ENCODE assay signal across 10 cellular contexts in the genomic region with DNA sequence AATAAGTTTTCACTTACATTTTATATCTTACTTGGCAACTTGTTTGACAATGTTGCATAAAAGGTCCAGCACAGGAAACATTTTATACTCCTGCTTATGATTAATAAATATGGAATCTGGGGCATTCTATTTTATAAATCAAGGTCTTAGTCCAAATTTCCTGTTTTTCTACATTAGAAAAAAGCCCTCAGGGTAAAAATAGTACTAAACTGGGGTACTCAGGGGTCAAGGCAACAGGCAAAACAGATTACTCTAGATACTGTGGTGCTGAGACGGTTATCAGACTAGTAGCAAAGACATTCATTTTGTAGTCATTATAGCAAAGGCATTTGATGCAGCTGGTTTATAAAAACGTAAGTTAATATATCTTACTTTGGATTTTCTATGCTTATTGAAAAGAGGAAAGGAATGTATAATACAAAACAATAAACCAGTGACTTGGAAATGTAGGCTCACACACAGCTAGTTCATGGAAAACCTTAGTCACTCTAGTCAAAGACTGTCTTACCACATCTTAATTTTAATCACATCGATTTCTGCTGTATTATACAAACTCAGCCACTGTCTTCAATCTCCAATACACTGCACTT. TPM values are rescaled to one million over a fixed set of nuclear protein-coding genes. Genes with fewer than 3 reads are reported as not detected.
DNase-seq lines count a peak whose midpoint lies in the region; FAIRE-seq and TF ChIP-seq lines count a peak whose summit lies in the region.
"Had no signal": no experiment of that assay in that cellular context is flagged by ENCODE, and none has a peak within 500 bp of the region (broad histone marks: within the 10 kb centered on the region; RNA-seq: fewer than 3 reads in every experiment).

No MANE protein-coding gene starts in this region.

- no peaks in the 10 kb centered on the region for H3K27me3 ChIP-seq in astrocyte (ENCODE audit: insufficient read depth, low read length)
- no peaks in the 10 kb centered on the region for H3K27me3 ChIP-seq in right atrium auricular region
- H3K27me3 ChIP-seq in suprapubic skin, result no peaks in the 10 kb centered on the region
- H3K27me3 ChIP-seq: neural progenitor cell had no signal

- FAIRE-seq in astrocyte (lab: Jason Lieb, UNC), result peak; percentile 47

- no peaks in the 10 kb centered on the region for H4K20me1 ChIP-seq in astrocyte (ENCODE audit: insufficient read depth, low read length)

- H3K4me1 ChIP-seq in astrocyte (ENCODE audit: insufficient read depth, low read length), result peaks cover 16% of the 10 kb centered on the region
- peaks cover 0 to 54% of the 10 kb centered on the region in 2 donors for H3K4me1 ChIP-seq in right atrium auricular region
- H3K4me1 ChIP-seq in suprapubic skin, result peaks cover 8% of the 10 kb centered on the region
- H3K4me1 ChIP-seq: HAP-1, neural progenitor cell had no signal

- peak overlapping the region; percentile 3 for H3K27ac Mint-ChIP-seq in astrocyte (ENCODE audit: unreplicated experiment)
- H3K27ac Mint-ChIP-seq: neural progenitor cell had no signal

- H3K36me3 ChIP-seq in astrocyte (ENCODE audit: insufficient read depth, low read length) (no peaks in the 10 kb centered on the region), right atrium auricular region (no peaks in the 10 kb centered on the region), suprapubic skin (peaks cover 3% of the 10 kb centered on the region)

- peaks cover 3% of the 10 kb centered on the region for H3K36me3 Mint-ChIP-seq in astrocyte (ENCODE audit: low read depth, unreplicated experiment)

- no peak overlapping the region for H3K4me3 Mint-ChIP-seq in astrocyte (ENCODE audit: unreplicated experiment)
- H3K4me3 Mint-ChIP-seq: neural progenitor cell had no signal

- no peak overlapping the region for H3K9ac ChIP-seq in astrocyte (ENCODE audit: low read length)
- H3K9ac ChIP-seq: neural progenitor cell had no signal

- peaks cover 11% of the 10 kb centered on the region for H3K9me3 Mint-ChIP-seq in astrocyte (ENCODE audit: unreplicated experiment)

- H2AFZ ChIP-seq in astrocyte (ENCODE audit: low read depth, low read length), result no peak overlapping the region
- H2AFZ ChIP-seq: neural progenitor cell had no signal

- H3K4me2 ChIP-seq in astrocyte (ENCODE audit: low read length), result peak overlapping the region; percentile 36
- H3K4me2 ChIP-seq: neural progenitor cell had no signal

- no peak for TF ChIP-seq POLR2A in suprapubic skin (IDR thresholded peaks at IDR 0.05)

- WGBS in suprapubic skin, result 56% methylated on average over 3 of the region's 3 CpGs

- TF ChIP-seq CTCF in astrocyte (IDR thresholded peaks at IDR 0.05; ENCODE audit: insufficient read depth, low read depth, low read length) (no peak), right atrium auricular region (IDR thresholded peaks at IDR 0.05) (no peak), suprapubic skin (IDR thresholded peaks at IDR 0.05) (no peak), GM10266 (IDR thresholded peaks at IDR 0.05; ENCODE audit: control insufficient read depth, insufficient read depth, low read depth, missing control alignments) (no peak)

- H3K4me1 Mint-ChIP-seq in astrocyte (ENCODE audit: low read depth, unreplicated experiment), result peaks cover 11% of the 10 kb centered on the region
- H3K4me1 Mint-ChIP-seq: neural progenitor cell had no signal

- DNase-seq in HS-27A (ENCODE audit: low read depth) (peak; percentile 43), astrocyte (ENCODE audit: low read depth) (peak; percentile 86), right atrium auricular region (ENCODE audit: low spot score) (no peak), suprapubic skin (ENCODE audit: low spot score in 2 of 2) (no peak), GM10266 (ENCODE audit: extremely low spot score) (no peak), NCI-H1092 (lab: John Stamatoyannopoulos, UW) (no peak)
- DNase-seq in stimulated activated CD4-positive, alpha-beta T cell treated with anti-CD3 and anti-CD28 coated beads, Interleukin-15, amount 100 ng/mL, for 24 hours, result no peak
- DNase-seq: MM.1S had no signal

- H3K27ac ChIP-seq in astrocyte (ENCODE audit: low read depth, low read length) (peak overlapping the region; percentile 28), right atrium auricular region (peak overlapping the region; percentile 44 to 69), suprapubic skin (peak overlapping the region; percentile 0)
- H3K27ac ChIP-seq: neural progenitor cell had no signal

- TF ChIP-seq EP300 in suprapubic skin (IDR thresholded peaks at IDR 0.05), result no peak

- no peaks in the 10 kb centered on the region for H3K79me2 ChIP-seq in astrocyte (ENCODE audit: insufficient read depth, low read length)

- H3K27me3 Mint-ChIP-seq in astrocyte (ENCODE audit: low read depth, unreplicated experiment), result no peaks in the 10 kb centered on the region

- H3K9me3 ChIP-seq in astrocyte (ENCODE audit: insufficient read depth, low read depth, low read length) (peaks cover 5% of the 10 kb centered on the region), right atrium auricular region (peaks cover 0 to 13% of the 10 kb centered on the region in 2 donors), suprapubic skin (no peaks in the 10 kb centered on the region)

- no peak overlapping the region for H3K4me3 ChIP-seq in astrocyte (ENCODE audit: insufficient read depth, low read depth, low read length)
- H3K4me3 ChIP-seq in right atrium auricular region, result no peak overlapping the region
- H3K4me3 ChIP-seq in suprapubic skin, result no peak overlapping the region
- H3K4me3 ChIP-seq: HAP-1, neural progenitor cell had no signal

RNA-seq across cellular contexts. Expression of a gene that starts 45.4 kb away (rescaled TPM):
- total RNA-seq in astrocyte (209 and 230 TPM in 2 replicates), right atrium auricular region (100 to 1,000 TPM in 1 of 2 donors, 10 to 100 TPM in 1; 97.0 to 112 TPM), suprapubic skin (10 to 100 TPM; 14.0 to 19.9 (median 15.9) TPM)

Comparison
In these comparisons a context has a peak if more than half of its experiments do, and no peak if none do; other contexts are left out.
1. DNase-seq: peak in HS-27A (single experiment) and astrocyte (single experiment); none in right atrium auricular region (single experiment), suprapubic skin (0 of 2), GM10266 (single experiment), stimulated activated CD4-positive, alpha-beta T cell treated with anti-CD3 and anti-CD28 coated beads, Interleukin-15, amount 100 ng/mL, for 24 hours (single experiment) and NCI-H1092 (single experiment).
2. H3K27ac ChIP-seq: peak in every context shown above with its lines; median percentile 56 in right atrium auricular region; 28 in astrocyte; 0 in suprapubic skin.
3. RNA of a gene that starts 45.4 kb away (total RNA-seq): 209 to 230 TPM in astrocyte and 97.0 to 112 TPM in right atrium auricular region; 14.0 to 19.9 TPM in suprapubic skin; every median in the first group is over 4 times any median in the second.